In genomic region chr3:187765342-187765741, GRCh38 we compare ENCODE assay signal across 1 cellular context.
A peak's percentile ranks its signal among the peaks of the same experiment; 100 is the strongest.
TF ChIP-seq lines count a peak whose summit lies in the region.

No MANE protein-coding gene starts in this region.

TF ChIP-seq in SK-N-SH, 30 proteins besides CTCF, POLR2A, EP300 and RAD21 (continued from another document):
- no peak for TF ChIP-seq MAX (IDR thresholded peaks at IDR 0.05; ENCODE audit: low read depth)
- TF ChIP-seq SIN3A (IDR thresholded peaks at IDR 0.05; ENCODE audit: borderline replicate concordance, low read depth, low read length), result no peak
- TF ChIP-seq NRF1 (IDR thresholded peaks at IDR 0.05; ENCODE audit: low read depth, low read length), result no peak
- TF ChIP-seq POLR2AphosphoS5 (IDR thresholded peaks at IDR 0.05; ENCODE audit: low read depth, low read length), result no peak
- TF ChIP-seq TEAD4 (IDR thresholded peaks at IDR 0.05; ENCODE audit: borderline replicate concordance, insufficient read depth), result no peak
- TF ChIP-seq NFIC (IDR thresholded peaks at IDR 0.05; ENCODE audit: borderline replicate concordance), result no peak
- TF ChIP-seq TAF1 (IDR thresholded peaks at IDR 0.05; ENCODE audit: borderline replicate concordance, low read depth, low read length), result no peak
- no peak for TF ChIP-seq MXI1 (IDR thresholded peaks at IDR 0.05; ENCODE audit: low read depth, low read length)
- TF ChIP-seq CHD2 (IDR thresholded peaks at IDR 0.05; ENCODE audit: low read length, partially characterized antibody), result no peak
- no peak for TF ChIP-seq GATA2 (CRISPR knock-in tag; IDR thresholded peaks at IDR 0.05)
- TF ChIP-seq PBX3 (IDR thresholded peaks at IDR 0.05), result peak; percentile 44
- no peak for TF ChIP-seq MEF2A (IDR thresholded peaks at IDR 0.05; ENCODE audit: borderline replicate concordance, low read depth)
- no peak for TF ChIP-seq FOXJ3 (CRISPR knock-in tag; IDR thresholded peaks at IDR 0.05)
- TF ChIP-seq RCOR1 (IDR thresholded peaks at IDR 0.05; ENCODE audit: low read length), result no peak
- no peak for TF ChIP-seq EZH2phosphoT487 (IDR thresholded peaks at IDR 0.05; ENCODE audit: borderline replicate concordance, low read depth)
- peak; percentile 47 for TF ChIP-seq JUND (IDR thresholded peaks at IDR 0.05)
- peak; percentile 66; the same call in 1 of the 2 replicates for TF ChIP-seq RXRA (IDR thresholded peaks at IDR 0.05; ENCODE audit: borderline replicate concordance, low read depth)
- no peak for TF ChIP-seq RFX5 (IDR thresholded peaks at IDR 0.05; ENCODE audit: low read length)
